ENCODE assay signal across 8 cellular contexts in the genomic region with DNA sequence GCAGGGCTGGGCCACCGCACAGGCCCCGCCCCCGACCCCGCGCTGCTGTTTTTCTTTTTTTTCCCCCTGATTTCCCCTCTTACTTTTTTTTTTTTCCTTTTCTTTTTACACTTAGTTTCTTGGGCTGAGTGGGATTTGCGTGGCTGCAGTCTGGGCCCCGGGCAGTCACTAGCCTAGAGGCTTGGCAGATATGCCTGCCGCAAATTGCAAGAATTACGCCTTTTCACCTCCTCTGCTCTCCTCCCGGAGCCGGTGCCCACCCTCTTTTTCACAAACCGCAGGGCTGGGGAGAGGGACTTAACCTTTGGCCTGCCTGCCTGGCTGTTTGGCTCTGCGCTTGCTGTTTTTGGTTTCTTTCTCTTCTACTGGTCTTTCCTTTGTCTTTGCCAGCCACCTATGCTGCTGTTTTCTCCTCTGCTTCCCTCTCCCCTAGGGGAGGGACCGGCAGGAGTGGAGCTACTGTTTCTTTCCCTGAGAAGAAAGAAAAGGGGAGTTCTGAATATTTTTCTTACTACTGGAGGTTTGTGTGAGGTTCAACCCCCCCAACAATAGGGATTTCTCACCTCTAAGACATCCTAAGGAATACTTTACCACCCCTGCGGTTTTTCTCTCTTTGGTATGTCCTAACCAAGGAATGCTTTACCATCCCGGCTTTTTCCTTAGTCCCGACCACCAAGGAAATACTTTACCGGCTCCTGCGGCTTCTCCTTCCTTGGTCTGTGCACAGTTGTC. TPM values are rescaled to one million over a fixed set of nuclear protein-coding genes. Genes with fewer than 3 reads are reported as not detected.
DNase-seq lines count a peak whose midpoint lies in the region; ATAC-seq, FAIRE-seq and TF ChIP-seq lines count a peak whose summit lies in the region.

No MANE protein-coding gene starts in this region.

- H3K4me1 Mint-ChIP-seq in CD8-positive, alpha-beta T cell (ENCODE audit: low read depth), result peaks cover 44% of the 10 kb centered on the region

- no peak overlapping the region for H2AFZ ChIP-seq in HepG2 (ENCODE audit: low read length)

- in situ Hi-C loops in HepG2 (cut with HindIII; ENCODE audit: extremely low pct_ligation_motif_present, low pct_unique_long_range_greater_than_20kb), result no loop called here

- CTCF ChIA-PET in CD8-positive, alpha-beta T cell (lab: Charles Lee), result no interaction called here
- CTCF ChIA-PET in HepG2 (lab: Yijun Ruan, JAX; ENCODE audit: low intra/inter-chr PET ratio, low total read pairs), result no interaction called here

- DNase-seq in CD8-positive, alpha-beta T cell, result peak in 1 of 7 experiments; percentile 29
- DNase-seq in NCI-H146 (lab: John Stamatoyannopoulos, UW) (peak; percentile 32), coronary artery (ENCODE audit: low spot score) (no peak), HepG2 (ENCODE audit: low spot score) (peak; percentile 30), superior temporal gyrus (ENCODE audit: extremely low spot score) (peak; percentile 33), NCI-H1436 treated with DMSO at 0.1 percent for 48 hours (lab: John Stamatoyannopoulos, UW) (no peak), OCI-M2 (lab: John Stamatoyannopoulos, UW; ENCODE audit: unreplicated experiment) (no peak)

- intact Hi-C loops in CD8-positive, alpha-beta T cell (cut with DNase I, micrococcal nuclease), result no loop called here
- intact Hi-C loops in HepG2 (cut with micrococcal nuclease; ENCODE audit: unreplicated experiment), result no loop called here

- H3K36me3 Mint-ChIP-seq in CD8-positive, alpha-beta T cell, result peaks cover 35% of the 10 kb centered on the region

- no peaks in the 10 kb centered on the region for H3K9me3 ChIP-seq in CD8-positive, alpha-beta T cell (ENCODE audit: low read length)
- no peaks in the 10 kb centered on the region for H3K9me3 ChIP-seq in HepG2 (ENCODE audit: low read length)

- peak overlapping the region; percentile 47 for H3K9ac ChIP-seq in HepG2 (ENCODE audit: insufficient read depth, low read depth, low read length)

- FAIRE-seq in HepG2 (lab: Jason Lieb, UNC), result no peak

- no peak for TF ChIP-seq POLR2A in HepG2 (IDR thresholded peaks at IDR 0.05; ENCODE audit: insufficient read depth in 1 of 2, low read depth in 2 of 2, low read length in 2 of 2)

- peak overlapping the region; percentile 80 for H3K4me3 Mint-ChIP-seq in CD8-positive, alpha-beta T cell

- POLR2A ChIA-PET in CD8-positive, alpha-beta T cell (lab: Charles Lee), result interaction anchor here (0.6 to 0.7 kb wide), 2 partner anchors 57 to 433 kb away, joined by 3 to 5 read pairs; a partner anchor contains a TSS
- POLR2A ChIA-PET in HepG2 (lab: Yijun Ruan, JAX), result interaction anchor here (0.9 to 1.2 kb wide), 2 partner anchors 11 to 49 kb away, joined by 3 to 5 read pairs; a partner anchor contains a TSS

- H3K4me1 ChIP-seq in CD8-positive, alpha-beta T cell (ENCODE audit: insufficient read depth, low read length), result peaks cover 8% of the 10 kb centered on the region
- H3K4me1 ChIP-seq in HepG2 (ENCODE audit: insufficient read depth, low read length), result peaks cover 6% of the 10 kb centered on the region; the same call in 1 of the 2 replicates

- H3K4me2 ChIP-seq in HepG2 (ENCODE audit: low read depth, low read length), result peak overlapping the region; percentile 47

- H3K36me3 ChIP-seq in CD8-positive, alpha-beta T cell (ENCODE audit: insufficient read depth, low read length), result peaks cover 8% of the 10 kb centered on the region
- peaks cover 7 to 17% of the 10 kb centered on the region in 2 experiments; a peak in 4 of 5 replicates for H3K36me3 ChIP-seq in HepG2 (replicated peaks in 1 of 2; ENCODE audit: control insufficient read depth in 1 of 2, insufficient read depth in 2 of 2, low read length in 2 of 2)

- H3K27me3 ChIP-seq in CD8-positive, alpha-beta T cell (ENCODE audit: insufficient read depth, low read length), result no peaks in the 10 kb centered on the region
- no peaks in the 10 kb centered on the region for H3K27me3 ChIP-seq in HepG2 (ENCODE audit: control insufficient read depth in 1 of 2, insufficient read depth in 2 of 2, low read length in 2 of 2)

- H3K4me3 ChIP-seq in CD8-positive, alpha-beta T cell (ENCODE audit: low read depth, low read length), result peak overlapping the region; percentile 57
- H3K4me3 ChIP-seq in coronary artery (peak overlapping the region; percentile 71), HepG2 (replicated peaks in 1 of 3; ENCODE audit: insufficient read depth in 1 of 3, low read depth in 2 of 3, low read length in 3 of 3) (peak overlapping the region; percentile 56 to 59 (median 59))

- no peak for TF ChIP-seq RAD21 in HepG2 (CRISPR knock-in tag; IDR thresholded peaks at IDR 0.05)

- H3K27ac ChIP-seq in CD8-positive, alpha-beta T cell (ENCODE audit: low read depth, low read length), result peak overlapping the region; percentile 33
- peak overlapping the region; percentile 56 to 84 for H3K27ac ChIP-seq in coronary artery
- H3K27ac ChIP-seq in HepG2 (ENCODE audit: extremely low read length, insufficient read depth, low read length), result peak overlapping the region; percentile 57

- H4K20me1 ChIP-seq in HepG2 (ENCODE audit: insufficient read depth, low read length), result no peaks in the 10 kb centered on the region

- TF ChIP-seq EP300 in HepG2 (IDR thresholded peaks at IDR 0.05; ENCODE audit: low read depth in 2 of 2, low read length in 2 of 2) (no peak), HepG2 (CRISPR knock-in tag; IDR thresholded peaks at IDR 0.05; ENCODE audit: borderline replicate concordance) (no peak)

- ATAC-seq in CD8-positive, alpha-beta T cell, result peak; percentile 36
- ATAC-seq in HepG2, result peak; percentile 82
- no peak for ATAC-seq in HG02973 (IDR thresholded peaks at IDR 0.05; ENCODE audit: unreplicated experiment)

- no peaks in the 10 kb centered on the region for H3K9me3 Mint-ChIP-seq in CD8-positive, alpha-beta T cell

- peak overlapping the region; percentile 58 for H3K27ac Mint-ChIP-seq in CD8-positive, alpha-beta T cell

- BruUV-seq in HepG2 (replicated peaks; lab: Mats Ljungman, UMichigan), result no TSS peak

- TF ChIP-seq CTCF in CD8-positive, alpha-beta T cell (IDR thresholded peaks at IDR 0.05), result no peak
- TF ChIP-seq CTCF in coronary artery (IDR thresholded peaks at IDR 0.05), result no peak
- no peak for TF ChIP-seq CTCF in HepG2 (CRISPR knock-in tag; IDR thresholded peaks at IDR 0.05)

- WGBS in HepG2 (ENCODE audit: low lambda C conversion rate), result 49% methylated on average over 19 of the region's 19 CpGs

- H3K79me2 ChIP-seq in HepG2 (ENCODE audit: insufficient read depth, low read length), result no peaks in the 10 kb centered on the region

- no peaks in the 10 kb centered on the region for H3K27me3 Mint-ChIP-seq in CD8-positive, alpha-beta T cell (ENCODE audit: low read depth)

RNA-seq across cellular contexts. Expression of a gene that starts 11.0 kb away (rescaled TPM):
- total RNA-seq in CD8-positive, alpha-beta T cell, result 10 to 100 TPM; 14.3 to 18.6 TPM
- 16.3 and 16.6 TPM in 2 replicates for total RNA-seq in HepG2 (2016; rRNA removed; fragmentation: Illumina TruSeq; extraction: Trizol)
- total RNA-seq in HepG2 (2016; cell fraction: cytosol; rRNA removed; fragmentation: Illumina TruSeq; extraction: Trizol; ENCODE audit: low read depth), result 2.7 and 4.8 TPM in 2 replicates
- 16.4 and 17.7 TPM in 2 replicates for total RNA-seq in HepG2 (2016; cell fraction: insoluble cytoplasmic fraction; rRNA removed; fragmentation: Illumina TruSeq; extraction: Trizol)
- total RNA-seq in HepG2 (2016; cell fraction: membrane; rRNA removed; fragmentation: Illumina TruSeq; extraction: Trizol), result 8.6 and 8.9 TPM in 2 replicates
- 16.0 and 16.1 TPM in 2 replicates for total RNA-seq in HepG2 (2016; cell fraction: nucleus; rRNA removed; fragmentation: Illumina TruSeq; extraction: Trizol)
- 8.1 and 11.7 TPM in 2 replicates for polyA plus RNA-seq in HepG2 (2011; rRNA removed)
- polyA plus RNA-seq in HepG2 (2011; cell fraction: cytosol; rRNA removed), result 4.8 and 6.2 TPM in 2 replicates
- 26.1 and 30.1 TPM in 2 replicates for polyA plus RNA-seq in HepG2 (2011; cell fraction: nucleus; rRNA removed)
- polyA plus RNA-seq in HepG2 (2012), result 6.3 and 12.5 TPM in 2 replicates
- 2.3 TPM in 2 replicates for polyA plus RNA-seq in HepG2 (2016; cell fraction: cytosol; fragmentation: Illumina TruSeq; extraction: Trizol; ENCODE audit: low read depth)
- 11.9 and 12.5 TPM in 2 replicates for polyA plus RNA-seq in HepG2 (2016; cell fraction: insoluble cytoplasmic fraction; fragmentation: Illumina TruSeq; extraction: Trizol; ENCODE audit: low read depth)
- polyA plus RNA-seq in HepG2 (2016; cell fraction: membrane; fragmentation: Illumina TruSeq; extraction: Trizol; ENCODE audit: low read depth), result 3.4 and 3.6 TPM in 2 replicates
- 18.3 and 19.5 TPM in 2 replicates for polyA plus RNA-seq in HepG2 (2016; cell fraction: nucleus; fragmentation: Illumina TruSeq; extraction: Trizol; ENCODE audit: insufficient read depth, low read depth)
- polyA minus RNA-seq in HepG2 (2011; rRNA and poly(A)+ RNA removed; ENCODE audit: low replicate concordance), result 29.3 and 39.6 TPM in 2 replicates
- polyA minus RNA-seq in HepG2 (2011; cell fraction: cytosol; rRNA and poly(A)+ RNA removed), result 4.4 and 6.0 TPM in 2 replicates
- polyA minus RNA-seq in HepG2 (2011; cell fraction: nucleus; rRNA and poly(A)+ RNA removed), result 35.4 and 48.9 TPM in 2 replicates

RNA-seq across cellular contexts. Expression of a gene that starts 26.3 kb away (rescaled TPM):
- 10 to 100 TPM; 25.6 to 28.5 TPM for total RNA-seq in CD8-positive, alpha-beta T cell
- total RNA-seq in HepG2 (2016; rRNA removed; fragmentation: Illumina TruSeq; extraction: Trizol), result 29.9 and 33.6 TPM in 2 replicates
- total RNA-seq in HepG2 (2016; cell fraction: cytosol; rRNA removed; fragmentation: Illumina TruSeq; extraction: Trizol; ENCODE audit: low read depth), result 3.1 TPM in 2 replicates
- total RNA-seq in HepG2 (2016; cell fraction: insoluble cytoplasmic fraction; rRNA removed; fragmentation: Illumina TruSeq; extraction: Trizol), result 29.5 and 35.3 TPM in 2 replicates
- total RNA-seq in HepG2 (2016; cell fraction: membrane; rRNA removed; fragmentation: Illumina TruSeq; extraction: Trizol), result 14.9 and 16.5 TPM in 2 replicates
- 33.7 and 36.4 TPM in 2 replicates for total RNA-seq in HepG2 (2016; cell fraction: nucleus; rRNA removed; fragmentation: Illumina TruSeq; extraction: Trizol)
- polyA plus RNA-seq in HepG2 (2011; rRNA removed), result 4.3 and 5.2 TPM in 2 replicates
- polyA plus RNA-seq in HepG2 (2011; cell fraction: cytosol; rRNA removed), result 1.6 and 2.6 TPM in 2 replicates
- 10.7 and 10.9 TPM in 2 replicates for polyA plus RNA-seq in HepG2 (2011; cell fraction: nucleus; rRNA removed)
- 3.7 and 6.7 TPM in 2 replicates for polyA plus RNA-seq in HepG2 (2012)
- 0.78 and 0.85 TPM in 2 replicates for polyA plus RNA-seq in HepG2 (2016; cell fraction: cytosol; fragmentation: Illumina TruSeq; extraction: Trizol; ENCODE audit: low read depth)
- 9.0 and 9.2 TPM in 2 replicates for polyA plus RNA-seq in HepG2 (2016; cell fraction: insoluble cytoplasmic fraction; fragmentation: Illumina TruSeq; extraction: Trizol; ENCODE audit: low read depth)
- polyA plus RNA-seq in HepG2 (2016; cell fraction: membrane; fragmentation: Illumina TruSeq; extraction: Trizol; ENCODE audit: low read depth), result 3.8 and 3.9 TPM in 2 replicates
- polyA plus RNA-seq in HepG2 (2016; cell fraction: nucleus; fragmentation: Illumina TruSeq; extraction: Trizol; ENCODE audit: insufficient read depth, low read depth), result 27.7 and 29.1 TPM in 2 replicates
- polyA minus RNA-seq in HepG2 (2011; rRNA and poly(A)+ RNA removed; ENCODE audit: low replicate concordance), result 8.5 and 23.1 TPM in 2 replicates
- 6.0 and 6.3 TPM in 2 replicates for polyA minus RNA-seq in HepG2 (2011; cell fraction: cytosol; rRNA and poly(A)+ RNA removed)
- 29.7 and 33.8 TPM in 2 replicates for polyA minus RNA-seq in HepG2 (2011; cell fraction: nucleus; rRNA and poly(A)+ RNA removed)

RNA-seq across cellular contexts. Expression of a gene that starts 34.3 kb away (rescaled TPM):
- total RNA-seq in CD8-positive, alpha-beta T cell, result 10 to 100 TPM; 54.0 to 57.6 TPM
- total RNA-seq in HepG2 (2016; rRNA removed; fragmentation: Illumina TruSeq; extraction: Trizol), result 2.1 and 3.4 TPM in 2 replicates
- total RNA-seq in HepG2 (2016; cell fraction: cytosol; rRNA removed; fragmentation: Illumina TruSeq; extraction: Trizol; ENCODE audit: low read depth), result 8.8 and 9.5 TPM in 2 replicates
- total RNA-seq in HepG2 (2016; cell fraction: insoluble cytoplasmic fraction; rRNA removed; fragmentation: Illumina TruSeq; extraction: Trizol), result 1.9 and 3.3 TPM in 2 replicates
- total RNA-seq in HepG2 (2016; cell fraction: membrane; rRNA removed; fragmentation: Illumina TruSeq; extraction: Trizol), result 6.5 and 7.6 TPM in 2 replicates
- total RNA-seq in HepG2 (2016; cell fraction: nucleus; rRNA removed; fragmentation: Illumina TruSeq; extraction: Trizol), result 3.7 and 4.4 TPM in 2 replicates
- 0.50 and 0.89 TPM in 2 replicates for polyA plus RNA-seq in HepG2 (2011; rRNA removed)
- polyA plus RNA-seq in HepG2 (2011; cell fraction: cytosol; rRNA removed), result 0.28 and 0.31 TPM in 2 replicates
- polyA plus RNA-seq in HepG2 (2011; cell fraction: nucleus; rRNA removed), result 1.1 and 1.3 TPM in 2 replicates
- polyA plus RNA-seq in HepG2 (2012), result 0.69 and 1.8 TPM in 2 replicates
- polyA plus RNA-seq in HepG2 (2016; cell fraction: cytosol; fragmentation: Illumina TruSeq; extraction: Trizol; ENCODE audit: low read depth), result 0.43 and 0.46 TPM in 2 replicates
- 1.3 TPM in 2 replicates for polyA plus RNA-seq in HepG2 (2016; cell fraction: insoluble cytoplasmic fraction; fragmentation: Illumina TruSeq; extraction: Trizol; ENCODE audit: low read depth)
- polyA plus RNA-seq in HepG2 (2016; cell fraction: membrane; fragmentation: Illumina TruSeq; extraction: Trizol; ENCODE audit: low read depth), result 0.57 and 0.85 TPM in 2 replicates
- polyA plus RNA-seq in HepG2 (2016; cell fraction: nucleus; fragmentation: Illumina TruSeq; extraction: Trizol; ENCODE audit: insufficient read depth, low read depth), result 2.9 and 3.3 TPM in 2 replicates
- polyA minus RNA-seq in HepG2 (2011; rRNA and poly(A)+ RNA removed; ENCODE audit: low replicate concordance), result 1.6 and 6.4 TPM in 2 replicates
- 0.89 and 1.1 TPM in 2 replicates for polyA minus RNA-seq in HepG2 (2011; cell fraction: cytosol; rRNA and poly(A)+ RNA removed)
- polyA minus RNA-seq in HepG2 (2011; cell fraction: nucleus; rRNA and poly(A)+ RNA removed), result 7.1 and 8.7 TPM in 2 replicates

RNA-seq across cellular contexts. Expression of a gene that starts 45.9 kb away (rescaled TPM):
- 10 to 100 TPM; 45.4 to 46.9 TPM for total RNA-seq in CD8-positive, alpha-beta T cell
- total RNA-seq in HepG2 (2016; rRNA removed; fragmentation: Illumina TruSeq; extraction: Trizol), result 17.5 and 22.9 TPM in 2 replicates
- 22.5 and 25.4 TPM in 2 replicates for total RNA-seq in HepG2 (2016; cell fraction: cytosol; rRNA removed; fragmentation: Illumina TruSeq; extraction: Trizol; ENCODE audit: low read depth)
- 15.1 and 22.8 TPM in 2 replicates for total RNA-seq in HepG2 (2016; cell fraction: insoluble cytoplasmic fraction; rRNA removed; fragmentation: Illumina TruSeq; extraction: Trizol)
- total RNA-seq in HepG2 (2016; cell fraction: membrane; rRNA removed; fragmentation: Illumina TruSeq; extraction: Trizol), result 13.8 and 14.3 TPM in 2 replicates
- total RNA-seq in HepG2 (2016; cell fraction: nucleus; rRNA removed; fragmentation: Illumina TruSeq; extraction: Trizol), result 17.5 and 22.8 TPM in 2 replicates
- polyA plus RNA-seq in HepG2 (2011; rRNA removed), result 8.7 and 12.6 TPM in 2 replicates
- 2.6 and 3.8 TPM in 2 replicates for polyA plus RNA-seq in HepG2 (2011; cell fraction: cytosol; rRNA removed)
- polyA plus RNA-seq in HepG2 (2011; cell fraction: nucleus; rRNA removed), result 28.6 and 29.8 TPM in 2 replicates
- 8.0 and 11.1 TPM in 2 replicates for polyA plus RNA-seq in HepG2 (2012)
- polyA plus RNA-seq in HepG2 (2016; cell fraction: cytosol; fragmentation: Illumina TruSeq; extraction: Trizol; ENCODE audit: low read depth), result 0.52 and 0.95 TPM in 2 replicates
- polyA plus RNA-seq in HepG2 (2016; cell fraction: insoluble cytoplasmic fraction; fragmentation: Illumina TruSeq; extraction: Trizol; ENCODE audit: low read depth), result 5.2 and 7.9 TPM in 2 replicates
- polyA plus RNA-seq in HepG2 (2016; cell fraction: membrane; fragmentation: Illumina TruSeq; extraction: Trizol; ENCODE audit: low read depth), result 0.96 and 2.0 TPM in 2 replicates
- 41.3 and 44.4 TPM in 2 replicates for polyA plus RNA-seq in HepG2 (2016; cell fraction: nucleus; fragmentation: Illumina TruSeq; extraction: Trizol; ENCODE audit: insufficient read depth, low read depth)
- 26.7 and 28.9 TPM in 2 replicates for polyA minus RNA-seq in HepG2 (2011; rRNA and poly(A)+ RNA removed; ENCODE audit: low replicate concordance)
- polyA minus RNA-seq in HepG2 (2011; cell fraction: cytosol; rRNA and poly(A)+ RNA removed), result 17.4 and 22.9 TPM in 2 replicates
- polyA minus RNA-seq in HepG2 (2011; cell fraction: nucleus; rRNA and poly(A)+ RNA removed), result 21.6 and 30.3 TPM in 2 replicates

RNA-seq across cellular contexts. Expression of a gene that starts 57.1 kb away (rescaled TPM):
- total RNA-seq in CD8-positive, alpha-beta T cell, result 10 to 100 TPM; 22.3 to 32.3 TPM
- total RNA-seq in HepG2 (2016; rRNA removed; fragmentation: Illumina TruSeq; extraction: Trizol), result 15.6 and 16.9 TPM in 2 replicates
- total RNA-seq in HepG2 (2016; cell fraction: cytosol; rRNA removed; fragmentation: Illumina TruSeq; extraction: Trizol; ENCODE audit: low read depth), result 2.1 and 3.8 TPM in 2 replicates
- 15.4 and 16.9 TPM in 2 replicates for total RNA-seq in HepG2 (2016; cell fraction: insoluble cytoplasmic fraction; rRNA removed; fragmentation: Illumina TruSeq; extraction: Trizol)
- total RNA-seq in HepG2 (2016; cell fraction: membrane; rRNA removed; fragmentation: Illumina TruSeq; extraction: Trizol), result 8.5 and 12.6 TPM in 2 replicates
- 16.0 and 22.2 TPM in 2 replicates for total RNA-seq in HepG2 (2016; cell fraction: nucleus; rRNA removed; fragmentation: Illumina TruSeq; extraction: Trizol)
- 7.6 and 8.2 TPM in 2 replicates for polyA plus RNA-seq in HepG2 (2011; rRNA removed)
- 5.1 and 5.2 TPM in 2 replicates for polyA plus RNA-seq in HepG2 (2011; cell fraction: cytosol; rRNA removed)
- polyA plus RNA-seq in HepG2 (2011; cell fraction: nucleus; rRNA removed), result 17.2 and 19.6 TPM in 2 replicates
- 7.7 and 8.2 TPM in 2 replicates for polyA plus RNA-seq in HepG2 (2012)
- polyA plus RNA-seq in HepG2 (2016; cell fraction: cytosol; fragmentation: Illumina TruSeq; extraction: Trizol; ENCODE audit: low read depth), result 0.59 and 1.0 TPM in 2 replicates
- polyA plus RNA-seq in HepG2 (2016; cell fraction: insoluble cytoplasmic fraction; fragmentation: Illumina TruSeq; extraction: Trizol; ENCODE audit: low read depth), result 8.0 and 9.0 TPM in 2 replicates
- polyA plus RNA-seq in HepG2 (2016; cell fraction: membrane; fragmentation: Illumina TruSeq; extraction: Trizol; ENCODE audit: low read depth), result 2.3 and 2.5 TPM in 2 replicates
- polyA plus RNA-seq in HepG2 (2016; cell fraction: nucleus; fragmentation: Illumina TruSeq; extraction: Trizol; ENCODE audit: insufficient read depth, low read depth), result 15.1 and 16.1 TPM in 2 replicates
- polyA minus RNA-seq in HepG2 (2011; rRNA and poly(A)+ RNA removed; ENCODE audit: low replicate concordance), result 8.4 and 36.9 TPM in 2 replicates
- polyA minus RNA-seq in HepG2 (2011; cell fraction: cytosol; rRNA and poly(A)+ RNA removed), result 9.9 and 11.3 TPM in 2 replicates
- polyA minus RNA-seq in HepG2 (2011; cell fraction: nucleus; rRNA and poly(A)+ RNA removed), result 55.4 and 71.0 TPM in 2 replicates

Comparison
In these comparisons a context has a peak if more than half of its experiments do, and no peak if none do; other contexts are left out.
1. DNase-seq: peak in NCI-H146 (single experiment), HepG2 (single experiment) and superior temporal gyrus (single experiment); none in coronary artery (single experiment), NCI-H1436 treated with DMSO at 0.1 percent for 48 hours (single experiment) and OCI-M2 (single experiment).
2. RNA of a gene that starts 34.3 kb away (total RNA-seq): 54.0 to 57.6 TPM in CD8-positive, alpha-beta T cell; 1.9 to 9.5 TPM in HepG2; every median in the first group is over 4 times any median in the second.
3. Peak in every context shown above with its lines, with median percentiles within 50 percentile points of each other: H3K27ac ChIP-seq and H3K4me3 ChIP-seq.